Comparison of ENCODE assay signal across 8 cellular contexts in the genomic region with DNA sequence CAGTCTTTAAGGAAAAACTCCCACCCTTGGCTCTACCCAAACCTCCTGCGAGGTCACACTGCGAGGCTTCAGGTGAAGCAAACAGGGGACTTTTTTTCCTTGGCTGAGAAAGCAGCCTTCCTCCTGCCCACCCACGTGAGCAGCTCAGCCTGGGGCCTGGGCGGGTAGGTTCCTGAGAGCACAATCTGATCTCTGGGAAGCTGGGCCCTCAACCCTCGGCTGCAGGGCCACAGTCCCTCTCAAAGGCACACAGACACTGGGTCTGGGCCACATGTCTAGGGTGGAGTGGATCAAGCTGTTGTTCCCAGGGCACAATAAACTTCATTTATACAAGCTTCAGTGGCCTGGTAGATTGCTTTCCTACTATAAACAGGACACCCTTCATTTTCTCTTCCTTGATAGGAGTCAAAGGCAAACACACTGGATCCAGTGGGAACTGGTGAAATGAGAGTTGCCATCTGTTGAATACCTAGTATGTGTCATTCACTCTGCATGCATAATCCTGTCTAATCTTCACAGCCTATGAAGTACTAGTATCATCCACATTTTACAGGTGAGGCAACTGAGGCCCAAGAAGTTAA. TPM values are rescaled to one million over a fixed set of nuclear protein-coding genes. Genes with fewer than 3 reads are reported as not detected.
DNase-seq lines count a peak whose midpoint lies in the region; FAIRE-seq and TF ChIP-seq lines count a peak whose summit lies in the region.

No MANE protein-coding gene starts in this region.

- FAIRE-seq in keratinocyte (lab: Jason Lieb, UNC): peak; percentile 62

- peaks cover 83% of the 10 kb centered on the region for H3K79me2 ChIP-seq in keratinocyte (ENCODE audit: control insufficient read depth, insufficient read depth, low read length)

- dilution Hi-C loops in keratinocyte (cut with MboI; ENCODE audit: extremely low pct_ligation_motif_present, low sequenced_read_pairs): no loop called here

- H3K4me1 ChIP-seq in keratinocyte (ENCODE audit: control insufficient read depth, extremely low read depth, insufficient read depth, low read length): peaks cover 81% of the 10 kb centered on the region

- H3K27me3 Mint-ChIP-seq in activated naive CD4-positive, alpha-beta T cell treated with anti-CD3 and anti-CD28 coated beads, Interleukin-2, amount 10 ng/mL, durations not matched to agents 7 days and 5 days: no peaks in the 10 kb centered on the region

- peak; percentile 34 for DNase-seq in activated naive CD4-positive, alpha-beta T cell treated with Interleukin-2 at 50 U/mL for 16 hours
- no peak for DNase-seq in activated naive CD4-positive, alpha-beta T cell (lab: John Stamatoyannopoulos, UW)
- peak; percentile 39 for DNase-seq in activated naive CD4-positive, alpha-beta T cell treated with anti-CD3 and anti-CD28 coated beads, Interleukin-2, amount 10 ng/mL, durations not matched to agents 7 days and 5 days
- DNase-seq in keratinocyte (ENCODE audit: low read depth, low spot score) (no peak), substantia nigra (lab: John Stamatoyannopoulos, UW) (peak in 29 of 49 donors; percentile 14 to 77 (median 47)), kidney glomerular epithelial cell (lab: John Stamatoyannopoulos, UW) (no peak), SIG-M5 treated with dmso at 0.1 percent for 504 hours (lab: John Stamatoyannopoulos, UW; ENCODE audit: unreplicated experiment) (no peak), NCI-H2107 treated with DMSO at 0.1 percent for 48 hours (lab: John Stamatoyannopoulos, UW; ENCODE audit: unreplicated experiment) (no peak)

- peak overlapping the region; percentile 96 for H3K27ac Mint-ChIP-seq in activated naive CD4-positive, alpha-beta T cell treated with anti-CD3 and anti-CD28 coated beads, Interleukin-2, amount 10 ng/mL, durations not matched to agents 7 days and 5 days

- no peak overlapping the region for H2AFZ ChIP-seq in keratinocyte (ENCODE audit: control insufficient read depth, low read length)

- no peaks in the 10 kb centered on the region for H3K9me3 Mint-ChIP-seq in activated naive CD4-positive, alpha-beta T cell treated with anti-CD3 and anti-CD28 coated beads, Interleukin-2, amount 10 ng/mL, durations not matched to agents 7 days and 5 days

- no peaks in the 10 kb centered on the region for H4K20me1 ChIP-seq in keratinocyte (ENCODE audit: control insufficient read depth, extremely low read depth, insufficient read depth, low read length)

- H3K9me1 ChIP-seq in keratinocyte (ENCODE audit: control insufficient read depth, extremely low read depth, insufficient read depth, low read length): peaks cover 6% of the 10 kb centered on the region

- H3K9me3 ChIP-seq in keratinocyte (ENCODE audit: control insufficient read depth, low read depth, low read length): no peaks in the 10 kb centered on the region

- H3K36me3 Mint-ChIP-seq in activated naive CD4-positive, alpha-beta T cell treated with anti-CD3 and anti-CD28 coated beads, Interleukin-2, amount 10 ng/mL, durations not matched to agents 7 days and 5 days: peaks cover 36% of the 10 kb centered on the region

- H3K36me3 ChIP-seq in keratinocyte (ENCODE audit: control insufficient read depth in 2 of 2, extremely low read depth in 1 of 2, insufficient read depth in 2 of 2, low read length in 2 of 2): peaks cover 0 to 13% of the 10 kb centered on the region in 2 experiments

- peak overlapping the region; percentile 90 for H3K4me3 Mint-ChIP-seq in activated naive CD4-positive, alpha-beta T cell treated with anti-CD3 and anti-CD28 coated beads, Interleukin-2, amount 10 ng/mL, durations not matched to agents 7 days and 5 days

- H3K4me3 ChIP-seq in keratinocyte (ENCODE audit: control insufficient read depth in 2 of 3, extremely low read depth in 1 of 3, insufficient read depth in 2 of 3, low read depth in 1 of 3, low read length in 3 of 3): peak overlapping the region in 2 of 3 experiments; percentile 39 to 63

- CTCF ChIA-PET in activated naive CD4-positive, alpha-beta T cell treated with anti-CD3 and anti-CD28 coated beads, Interleukin-2, amount 10 ng/mL, durations not matched to agents 7 days and 5 days (lab: Charles Lee): interaction anchor here (1.3 to 8.2 kb wide), 7 partner anchors 12 to 69 kb away, joined by 3 to 136 read pairs (median 23); no protein-coding TSS in a partner anchor

- no peak for TF ChIP-seq CTCF in keratinocyte (optimal IDR thresholded peaks at IDR 0.05 in 1 of 3, IDR thresholded peaks at IDR 0.05 in 1 of 3, conservative IDR thresholded peaks at IDR 0.05 in 1 of 3; ENCODE audit: extremely low read depth in 1 of 3, insufficient read depth in 2 of 3, low read length in 3 of 3)

- H3K27ac ChIP-seq in keratinocyte (ENCODE audit: control insufficient read depth, insufficient read depth, low read length) (peak overlapping the region; percentile 98), substantia nigra (ENCODE audit: low read depth, low read length, poor library complexity, severe bottlenecking) (peak overlapping the region; percentile 85)

- H3K4me2 ChIP-seq in keratinocyte (ENCODE audit: control insufficient read depth, extremely low read depth, insufficient read depth, low read depth, low read length): peak overlapping the region; percentile 100

- H3K27me3 ChIP-seq in keratinocyte (ENCODE audit: control insufficient read depth, extremely low read depth, insufficient read depth, low read length): no peaks in the 10 kb centered on the region

- peak overlapping the region; percentile 96 for H3K9ac ChIP-seq in keratinocyte (ENCODE audit: control insufficient read depth, extremely low read depth, insufficient read depth, low read length)

- H3K4me1 Mint-ChIP-seq in activated naive CD4-positive, alpha-beta T cell treated with anti-CD3 and anti-CD28 coated beads, Interleukin-2, amount 10 ng/mL, durations not matched to agents 7 days and 5 days: peaks cover 81% of the 10 kb centered on the region

RNA-seq across cellular contexts. Expression of a gene that starts 41.3 kb away (rescaled TPM):
- polyA plus RNA-seq in keratinocyte: 5.9 to 16.8 TPM (median 8.2 TPM) in 3 replicates
- 12.9 TPM for polyA plus RNA-seq in keratinocyte (2011; ENCODE audit: low read depth)
- 10.9 and 12.3 TPM in 2 replicates for polyA plus RNA-seq in keratinocyte (2011; cell fraction: cytosol; rRNA removed)
- polyA plus RNA-seq in keratinocyte (2011; cell fraction: nucleus; rRNA removed): 24.4 and 25.3 TPM in 2 replicates
- 19.9 and 21.2 TPM in 2 replicates for polyA plus RNA-seq in keratinocyte (2012; ENCODE audit: low replicate concordance)
- 3.5 to 6.1 TPM (median 5.5 TPM) in 3 replicates for polyA minus RNA-seq in keratinocyte
- 7.5 TPM for polyA minus RNA-seq in keratinocyte (2011; cell fraction: cytosol; rRNA and poly(A)+ RNA removed)
- polyA minus RNA-seq in keratinocyte (2011; cell fraction: nucleus; rRNA and poly(A)+ RNA removed): 6.1 and 8.4 TPM in 2 replicates

Comparison
In these comparisons a context has a peak if more than half of its experiments do, and no peak if none do; other contexts are left out.
1. DNase-seq: peak in activated naive CD4-positive, alpha-beta T cell treated with Interleukin-2 at 50 U/mL for 16 hours (single experiment), activated naive CD4-positive, alpha-beta T cell treated with anti-CD3 and anti-CD28 coated beads, Interleukin-2, amount 10 ng/mL, durations not matched to agents 7 days and 5 days (single experiment) and substantia nigra (29 of 49); none in activated naive CD4-positive, alpha-beta T cell (0 of 4), keratinocyte (single experiment), kidney glomerular epithelial cell (single experiment), SIG-M5 treated with dmso at 0.1 percent for 504 hours (single experiment) and NCI-H2107 treated with DMSO at 0.1 percent for 48 hours (single experiment).